In genomic region chrX:17719651-17720050, GRCh38 we compare ENCODE assay signal across 19 cellular contexts. TPM values are rescaled to one million over a fixed set of nuclear protein-coding genes. Genes with fewer than 3 reads are reported as not detected.
A peak's percentile ranks its signal among the peaks of the same experiment; 100 is the strongest.
DNase-seq lines count a peak whose midpoint lies in the region; ATAC-seq and TF ChIP-seq lines count a peak whose summit lies in the region.
"Had no signal": no experiment of that assay in that cellular context is flagged by ENCODE, and none has a peak within 500 bp of the region (broad histone marks: within the 10 kb centered on the region; RNA-seq: fewer than 3 reads in every experiment).

No MANE protein-coding gene starts in this region.

- H3K23ac ChIP-seq in H9 (ENCODE audit: insufficient read length, low read depth, low read length) = no peak overlapping the region

- no peak for DNase-seq in H9
- no peak for DNase-seq in ureter (ENCODE audit: low spot score)
- DNase-seq in WERI-Rb-1 = no peak
- DNase-seq in activated naive CD4-positive, alpha-beta T cell (lab: John Stamatoyannopoulos, UW) = no peak
- DNase-seq in activated naive CD4-positive, alpha-beta T cell treated with anti-CD3 and anti-CD28 coated beads, Interleukin-2, amount 50 U/mL, for 72 hours (ENCODE audit: low spot score in 2 of 2) = no peak
- DNase-seq: BE2C; EL; KBM-7; NCI-H1092 treated with DMSO at 0.1 percent for 48 hours; NCI-H1436 treated with DMSO at 0.1 percent for 48 hours; NCI-H1930; NCI-H774; NK-92 treated with Interleukin-12 subunit alpha and Interleukin-12 subunit beta, amount 100 ng/mL, for 24 hours; SHP77 treated with DMSO at 0.1 percent for 48 hours had no signal

- peaks cover 0 to 4% (median 0%) of the 10 kb centered on the region in 3 experiments; a peak in 2 of 7 replicates for H3K36me3 Mint-ChIP-seq in H9 (ENCODE audit: insufficient read depth in 1 of 3, low read depth in 3 of 3)
- H3K36me3 Mint-ChIP-seq in activated naive CD4-positive, alpha-beta T cell treated with anti-CD3 and anti-CD28 coated beads, Interleukin-2, amount 50 U/mL, for 72 hours = no peaks in the 10 kb centered on the region

- ATAC-seq in activated naive CD4-positive, alpha-beta T cell treated with anti-CD3 and anti-CD28 coated beads, Interleukin-2, amount 50 U/mL, for 72 hours = no peak

- peak overlapping the region; percentile 17 for H3K4me2 ChIP-seq in H9 (ENCODE audit: insufficient read depth, insufficient read length, low read length)

- WGBS in H9 (ENCODE audit: extremely low coverage, insufficient read length, low lambda C conversion rate) = no CpG with 5 or more reads among the region's 3 CpGs
- WGBS in ectodermal cell, 2 experiments = 0 to 17% methylated on average over 1 to 2 of the region's 3 CpGs

- peak overlapping the region; percentile 36 to 73 for H3K4me3 Mint-ChIP-seq in H9

- no peaks in the 10 kb centered on the region for H3K36me3 ChIP-seq in ectodermal cell (ENCODE audit: control insufficient read depth, insufficient read depth, low read length)
- H3K36me3 ChIP-seq in iPS-20b (ENCODE audit: insufficient read depth, low read depth, low read length) = no peaks in the 10 kb centered on the region
- peaks cover 2% of the 10 kb centered on the region for H3K36me3 ChIP-seq in neuron (ENCODE audit: insufficient read depth, low read length)
- no peaks in the 10 kb centered on the region for H3K36me3 ChIP-seq in WERI-Rb-1
- H3K36me3 ChIP-seq: BE2C had no signal

- H3K18ac ChIP-seq in H9 (ENCODE audit: insufficient read length, low read depth, low read length) = no peak overlapping the region

- H3K14ac ChIP-seq in H9 (ENCODE audit: insufficient read depth, low read length) = no peak overlapping the region

- H2BK120ac ChIP-seq in H9 (ENCODE audit: low read depth, low read length, poor library complexity, severe bottlenecking) = no peak overlapping the region

- no peak overlapping the region for H2BK15ac ChIP-seq in H9 (ENCODE audit: low read depth, low read length)

- H2BK20ac ChIP-seq in H9 (ENCODE audit: low read depth, low read length, poor library complexity, severe bottlenecking) = no peak overlapping the region

- H4K5ac ChIP-seq in H9 (ENCODE audit: insufficient read length, low read depth, low read length) = no peak overlapping the region

- no peaks in the 10 kb centered on the region for H3K9me3 ChIP-seq in H9 (ENCODE audit: control insufficient read depth, low read depth, low read length)
- H3K9me3 ChIP-seq in ectodermal cell (ENCODE audit: control insufficient read depth, low read length) = no peaks in the 10 kb centered on the region
- H3K9me3 ChIP-seq in iPS-20b (ENCODE audit: insufficient read depth, low read depth, low read length) = no peaks in the 10 kb centered on the region
- H3K9me3 ChIP-seq in neuron (ENCODE audit: low read length) = no peaks in the 10 kb centered on the region
- no peaks in the 10 kb centered on the region for H3K9me3 ChIP-seq in WERI-Rb-1 (ENCODE audit: severe bottlenecking)
- H3K9me3 ChIP-seq: BE2C had no signal

- TF ChIP-seq CTCF in H9 (conservative IDR thresholded peaks at IDR 0.05) (no peak), WERI-Rb-1 (IDR thresholded peaks at IDR 0.05; ENCODE audit: low read depth, low read length) (no peak)

- no peak overlapping the region for H3K56ac ChIP-seq in H9 (ENCODE audit: insufficient read length, low read depth, low read length)

- no peak overlapping the region for H4K8ac ChIP-seq in H9 (replicated peaks; ENCODE audit: insufficient read length, low read depth, low read length)

- H3K4me1 ChIP-seq in H9 (ENCODE audit: insufficient read depth, low read length) = peaks cover 2% of the 10 kb centered on the region; the same call in 1 of the 2 replicates
- no peaks in the 10 kb centered on the region for H3K4me1 ChIP-seq in ectodermal cell (ENCODE audit: control insufficient read depth, insufficient read depth, low read length)
- peaks cover 13% of the 10 kb centered on the region; the same call in 1 of the 2 replicates for H3K4me1 ChIP-seq in iPS-20b (ENCODE audit: insufficient read depth, low read length)
- H3K4me1 ChIP-seq in neuron (ENCODE audit: insufficient read depth, low read length) = peaks cover 36% of the 10 kb centered on the region
- H3K4me1 ChIP-seq: BE2C had no signal

- H3K4me1 Mint-ChIP-seq in H9 = peaks cover 29 to 35% of the 10 kb centered on the region in 2 experiments

- H2AK5ac ChIP-seq in H9 (ENCODE audit: insufficient read length, low read length) = no peak overlapping the region

- no peaks in the 10 kb centered on the region for H3K79me1 ChIP-seq in H9 (ENCODE audit: insufficient read depth, low read depth, low read length, poor library complexity, severe bottlenecking)

- H2BK5ac ChIP-seq in H9 (ENCODE audit: insufficient read length, low read length) = no peak overlapping the region

- peaks cover 0 to 2% of the 10 kb centered on the region in 2 experiments; a peak in 1 of 5 replicates for H3K9me3 Mint-ChIP-seq in H9
- no peaks in the 10 kb centered on the region for H3K9me3 Mint-ChIP-seq in activated naive CD4-positive, alpha-beta T cell treated with anti-CD3 and anti-CD28 coated beads, Interleukin-2, amount 50 U/mL, for 72 hours

- H4K91ac ChIP-seq in H9 (ENCODE audit: insufficient read length, low read depth, low read length) = no peak overlapping the region

- H2BK12ac ChIP-seq in H9 (ENCODE audit: insufficient read length, low read depth, low read length) = no peak overlapping the region

- no peak overlapping the region for H3K9ac ChIP-seq in H9 (ENCODE audit: extremely low read depth, insufficient read length, low read length)
- no peak overlapping the region for H3K9ac ChIP-seq in iPS-20b (ENCODE audit: low read depth, low read length)

- no peak overlapping the region for H3K27ac ChIP-seq in H9 (ENCODE audit: insufficient read length, low read depth, low read length)
- H3K27ac ChIP-seq in ectodermal cell (ENCODE audit: insufficient read depth, low read depth, low read length, poor library complexity, severe bottlenecking) = peak overlapping the region; percentile 44
- no peak overlapping the region for H3K27ac ChIP-seq in iPS-20b (ENCODE audit: low read length)
- no peak overlapping the region for H3K27ac ChIP-seq in WERI-Rb-1
- H3K27ac ChIP-seq: RWPE1, SK-N-MC had no signal

- H3K27ac Mint-ChIP-seq in H9 = no peak overlapping the region
- no peak overlapping the region for H3K27ac Mint-ChIP-seq in activated naive CD4-positive, alpha-beta T cell treated with anti-CD3 and anti-CD28 coated beads, Interleukin-2, amount 50 U/mL, for 72 hours

- no peak overlapping the region for H3K4ac ChIP-seq in H9 (ENCODE audit: low read depth, low read length)

- no peak overlapping the region for H3T11ph ChIP-seq in H9 (ENCODE audit: low read length)

- no peaks in the 10 kb centered on the region for H3K23me2 ChIP-seq in H9 (ENCODE audit: insufficient read length, low read depth, low read length, poor library complexity, severe bottlenecking)

- H2AFZ ChIP-seq in H9 (ENCODE audit: low read length) (no peak overlapping the region), neuron (ENCODE audit: low read depth, low read length) (peak overlapping the region; percentile 36)

- no peaks in the 10 kb centered on the region for H4K20me1 ChIP-seq in H9 (ENCODE audit: control insufficient read depth, insufficient read depth, insufficient read length)

- no peaks in the 10 kb centered on the region for H3K79me2 ChIP-seq in H9 (ENCODE audit: insufficient read depth, low read length)

- H3K4me3 ChIP-seq in ectodermal cell (ENCODE audit: insufficient read depth, low read depth, low read length) = no peak overlapping the region
- peak overlapping the region; percentile 55; the same call in 1 of the 2 replicates for H3K4me3 ChIP-seq in iPS-20b (ENCODE audit: low read length)
- H3K4me3 ChIP-seq in neuron (ENCODE audit: low read length) = peak overlapping the region; percentile 37
- H3K4me3 ChIP-seq in WERI-Rb-1 (ENCODE audit: low read depth, low read length) = no peak overlapping the region
- H3K4me3 ChIP-seq: SK-N-MC had no signal

- peaks cover 41% of the 10 kb centered on the region for H3K27me3 Mint-ChIP-seq in H9 (ENCODE audit: low read depth)

- H3K27me3 ChIP-seq in H9 (ENCODE audit: insufficient read depth, low read length) (no peaks in the 10 kb centered on the region), ectodermal cell (ENCODE audit: control insufficient read depth, insufficient read depth, low read length, poor library complexity, severe bottlenecking) (peaks cover 3% of the 10 kb centered on the region), iPS-20b (ENCODE audit: insufficient read depth, low read length) (peaks cover 10% of the 10 kb centered on the region; the same call in 1 of the 2 replicates), neuron (ENCODE audit: insufficient read depth, low read length) (no peaks in the 10 kb centered on the region), WERI-Rb-1 (ENCODE audit: insufficient read depth, low read depth, severe bottlenecking) (peaks cover 3% of the 10 kb centered on the region)
- H3K27me3 ChIP-seq: BE2C had no signal

RNA-seq across cellular contexts. Expression of gene SCML1, which starts 17.6 kb away (rescaled TPM):
- total RNA-seq in H9 (2021) (1.3 and 1.6 TPM in 2 replicates), ureter (16.4 TPM)
- 11.9 TPM for polyA plus RNA-seq in ectodermal cell (2013, experiment 1 of 4)
- 9.8 TPM for polyA plus RNA-seq in ectodermal cell (2013, experiment 2 of 4)
- 10.7 TPM for polyA plus RNA-seq in ectodermal cell (2013, experiment 3 of 4)
- 10.1 TPM for polyA plus RNA-seq in ectodermal cell (2013, experiment 4 of 4)
- 10 to 100 TPM in 1 of 2 donors, 1 to 10 TPM in 1; 3.6 to 28.3 TPM for total RNA-seq in activated naive CD4-positive, alpha-beta T cell treated with anti-CD3 and anti-CD28 coated beads, Interleukin-2, amount 50 U/mL, for 72 hours

Comparison
In these comparisons a context has a peak if more than half of its experiments do, and no peak if none do; other contexts are left out.
1. H3K4me3 ChIP-seq: peak in iPS-20b (single experiment) and neuron (single experiment); none in ectodermal cell (single experiment) and WERI-Rb-1 (single experiment).